Comparison of ENCODE assay signal across 12 cellular contexts in genomic region chr18:66682855-66683322, GRCh38.
DNase-seq lines count a peak whose midpoint lies in the region; ATAC-seq and TF ChIP-seq lines count a peak whose summit lies in the region.
"Had no signal": no experiment of that assay in that cellular context is flagged by ENCODE, and none has a peak within 500 bp of the region (broad histone marks: within the 10 kb centered on the region; RNA-seq: fewer than 3 reads in every experiment).

No MANE protein-coding gene starts in this region.

- H3K27me3 ChIP-seq in SJCRH30, result no peaks in the 10 kb centered on the region

- H3K9me3 Mint-ChIP-seq in endothelial cell (ENCODE audit: unreplicated experiment) (no peaks in the 10 kb centered on the region), neural crest cell (peaks cover 4% of the 10 kb centered on the region)
- H3K9me3 Mint-ChIP-seq in activated naive CD8-positive, alpha-beta T cell treated with anti-CD3 and anti-CD28 coated beads for 36 hours, result peaks cover 2% of the 10 kb centered on the region

- ATAC-seq in GM21786 (IDR thresholded peaks at IDR 0.05; ENCODE audit: unreplicated experiment), result no peak
- ATAC-seq: T-cell had no signal

- DNase-seq in DMS 273 (lab: John Stamatoyannopoulos, UW; ENCODE audit: unreplicated experiment), result peak; percentile 68
- DNase-seq in SJCRH30, result peak; percentile 23 to 62
- DNase-seq in endothelial cell (ENCODE audit: low spot score), result peak; percentile 9
- DNase-seq in neural crest cell (ENCODE audit: low read depth, low spot score), result peak; percentile 4
- DNase-seq in DMS153 treated with DMSO at 0.1 percent for 48 hours (lab: John Stamatoyannopoulos, UW; ENCODE audit: unreplicated experiment), result no peak
- DNase-seq in activated naive CD8-positive, alpha-beta T cell treated with anti-CD3 and anti-CD28 coated beads for 36 hours, result no peak
- DNase-seq in HT-29 (ENCODE audit: low spot score), result no peak
- DNase-seq: CD4-positive, alpha-beta T cell; T-cell had no signal

- H3K36me3 ChIP-seq in SJCRH30, result no peaks in the 10 kb centered on the region

- peaks cover 8% of the 10 kb centered on the region for H3K4me1 Mint-ChIP-seq in endothelial cell (ENCODE audit: unreplicated experiment)
- H3K4me1 Mint-ChIP-seq in neural crest cell, result peaks cover 35% of the 10 kb centered on the region
- H3K4me1 Mint-ChIP-seq in activated naive CD8-positive, alpha-beta T cell treated with anti-CD3 and anti-CD28 coated beads for 36 hours, result no peaks in the 10 kb centered on the region
- H3K4me1 Mint-ChIP-seq: T-cell had no signal

- H3K9me3 ChIP-seq in SJCRH30 (replicated peaks), result no peaks in the 10 kb centered on the region

- H3K27me3 Mint-ChIP-seq in endothelial cell (ENCODE audit: unreplicated experiment) (no peaks in the 10 kb centered on the region), neural crest cell (ENCODE audit: low read depth) (no peaks in the 10 kb centered on the region)
- no peaks in the 10 kb centered on the region for H3K27me3 Mint-ChIP-seq in activated naive CD8-positive, alpha-beta T cell treated with anti-CD3 and anti-CD28 coated beads for 36 hours
- H3K27me3 Mint-ChIP-seq: CD4-positive, alpha-beta T cell; T-cell had no signal

- peak overlapping the region; percentile 95 for H3K27ac ChIP-seq in SJCRH30
- H3K27ac ChIP-seq: parathyroid adenoma had no signal

- H3K4me3 Mint-ChIP-seq in endothelial cell (ENCODE audit: unreplicated experiment), result no peak overlapping the region
- H3K4me3 Mint-ChIP-seq in neural crest cell, result peak overlapping the region; percentile 83
- no peak overlapping the region for H3K4me3 Mint-ChIP-seq in activated naive CD8-positive, alpha-beta T cell treated with anti-CD3 and anti-CD28 coated beads for 36 hours
- H3K4me3 Mint-ChIP-seq: activated T-helper 1 cell treated with anti-CD3 and anti-CD28 coated beads, Interleukin-12 subunit alpha, Interleukin-12 subunit beta, Interleukin-2, Interleukin-4 antibody, amounts not matched to agents 30 ng/mL and 10 ng/mL and 1 ng/mL, durations not matched to agents 14 hours and 24 hours and 36 hours; CD4-positive, alpha-beta T cell; T-cell had no signal

- H3K36me3 Mint-ChIP-seq in endothelial cell (ENCODE audit: low read depth, unreplicated experiment) (peaks cover 6% of the 10 kb centered on the region), neural crest cell (ENCODE audit: low read depth) (peaks cover 22% of the 10 kb centered on the region)
- H3K36me3 Mint-ChIP-seq in activated naive CD8-positive, alpha-beta T cell treated with anti-CD3 and anti-CD28 coated beads for 36 hours, result no peaks in the 10 kb centered on the region
- H3K36me3 Mint-ChIP-seq: T-cell had no signal

- H3K27ac Mint-ChIP-seq in endothelial cell (ENCODE audit: unreplicated experiment) (peak overlapping the region; percentile 88), neural crest cell (ENCODE audit: unreplicated experiment) (peak overlapping the region; percentile 99)
- no peak overlapping the region for H3K27ac Mint-ChIP-seq in activated naive CD8-positive, alpha-beta T cell treated with anti-CD3 and anti-CD28 coated beads for 36 hours
- H3K27ac Mint-ChIP-seq: activated T-helper 1 cell treated with anti-CD3 and anti-CD28 coated beads, Interleukin-12 subunit alpha, Interleukin-12 subunit beta, Interleukin-2, Interleukin-4 antibody, amounts not matched to agents 30 ng/mL and 10 ng/mL and 1 ng/mL, durations not matched to agents 14 hours and 24 hours and 36 hours; CD4-positive, alpha-beta T cell; T-cell had no signal

- TF ChIP-seq CTCF in endothelial cell (IDR thresholded peaks at IDR 0.05; ENCODE audit: unreplicated experiment), result no peak
- no peak for TF ChIP-seq CTCF in neural crest cell (conservative IDR thresholded peaks at IDR 0.05)

- peak overlapping the region; percentile 57 for H3K4me3 ChIP-seq in SJCRH30

- H3K4me1 ChIP-seq in SJCRH30, result no peaks in the 10 kb centered on the region; the same call in 1 of the 2 replicates
- H3K4me1 ChIP-seq: parathyroid adenoma had no signal

Comparison
In these comparisons a context has a peak if more than half of its experiments do, and no peak if none do; other contexts are left out.
1. DNase-seq: peak in DMS 273 (single experiment), SJCRH30 (2 of 2), endothelial cell (single experiment) and neural crest cell (single experiment); none in DMS153 treated with DMSO at 0.1 percent for 48 hours (single experiment), activated naive CD8-positive, alpha-beta T cell treated with anti-CD3 and anti-CD28 coated beads for 36 hours (single experiment) and HT-29 (single experiment).